In the genomic region with DNA sequence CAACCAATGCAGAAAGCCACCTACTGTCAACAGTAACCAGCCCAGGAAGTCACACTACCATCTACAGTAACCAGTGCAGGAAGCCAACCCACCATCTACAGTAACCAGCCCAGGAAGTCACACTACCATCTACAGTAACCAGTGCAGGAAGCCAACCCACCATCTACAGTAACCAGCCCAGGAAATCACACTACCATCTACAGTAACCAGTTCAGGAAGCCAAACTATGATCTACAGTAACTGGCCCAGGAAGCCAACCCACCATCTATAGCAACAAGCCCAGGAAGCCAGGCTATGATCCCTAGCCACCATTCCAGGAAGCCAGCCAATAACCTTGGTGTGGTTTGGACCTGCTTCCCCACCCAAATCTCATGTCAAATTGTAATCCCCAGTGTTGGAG, we compare ENCODE assay signal across 6 cellular contexts.
DNase-seq lines count a peak whose midpoint lies in the region; ATAC-seq, FAIRE-seq and TF ChIP-seq lines count a peak whose summit lies in the region.
"Not testable (repeated sequence)": the region's sequence is repeated elsewhere in the genome, so short reads cannot be mapped to it uniquely, and the experiment has no call there.

No MANE protein-coding gene starts in this region.

- not testable (repeated sequence) for TF ChIP-seq EP300 in K562 (IDR thresholded peaks at IDR 0.05; ENCODE audit: low read length); esophagus muscularis mucosa (IDR thresholded peaks at IDR 0.05)

- H3K4me3 Mint-ChIP-seq in osteocyte (ENCODE audit: unreplicated experiment); type B pancreatic cell: not testable (repeated sequence)

- not testable (repeated sequence) for H3K27me3 ChIP-seq in K562 (ENCODE audit: control insufficient read depth in 2 of 2, insufficient read depth in 2 of 2, low read length in 2 of 2); bronchial epithelial cell (ENCODE audit: control insufficient read depth, insufficient read depth, low read length); esophagus muscularis mucosa

- not testable (repeated sequence) for H2AFZ ChIP-seq in K562 (ENCODE audit: low read depth, low read length)

- not testable (repeated sequence) for H3K4me1 ChIP-seq in K562 (replicated peaks in 1 of 2; ENCODE audit: control insufficient read depth in 2 of 2, insufficient read depth in 2 of 2, low read length in 2 of 2)
- H3K4me1 ChIP-seq in esophagus muscularis mucosa, result peaks cover 20 to 34% (median 26%) of the 10 kb centered on the region in 4 donors

- not testable (repeated sequence) for H3K36me3 Mint-ChIP-seq in osteocyte (ENCODE audit: unreplicated experiment); type B pancreatic cell

- not testable (repeated sequence) for ATAC-seq in K562

- not testable (repeated sequence) for H3K79me2 ChIP-seq in K562 (ENCODE audit: control insufficient read depth, insufficient read depth, low read length)

- CTCF ChIA-PET in K562 (lab: Yijun Ruan, JAX; ENCODE audit: low intra/inter-chr PET ratio), result not testable (repeated sequence)

- H3K4me3 ChIP-seq in K562; bronchial epithelial cell (ENCODE audit: low read depth, low read length); esophagus muscularis mucosa: not testable (repeated sequence)

- not testable (repeated sequence) for H3K36me3 ChIP-seq in K562 (ENCODE audit: control insufficient read depth, insufficient read depth, low read length); bronchial epithelial cell (ENCODE audit: control insufficient read depth, insufficient read depth, low read length); esophagus muscularis mucosa

- not testable (repeated sequence) for H3K4me2 ChIP-seq in K562 (ENCODE audit: insufficient read depth, low read length)

- not testable (repeated sequence) for H3K27ac Mint-ChIP-seq in osteocyte (ENCODE audit: unreplicated experiment); type B pancreatic cell

- not testable (repeated sequence) for TF ChIP-seq CTCF in K562 (IDR thresholded peaks at IDR 0.05 in 2 of 3, conservative IDR thresholded peaks at IDR 0.05 in 1 of 3; ENCODE audit: insufficient read depth in 2 of 3, low read depth in 1 of 3, low read length in 3 of 3); bronchial epithelial cell (IDR thresholded peaks at IDR 0.05; ENCODE audit: insufficient read depth, low read length, severe bottlenecking); esophagus muscularis mucosa (IDR thresholded peaks at IDR 0.05); osteocyte (IDR thresholded peaks at IDR 0.05); type B pancreatic cell (conservative IDR thresholded peaks at IDR 0.05)

- POLR2A ChIA-PET in K562 (lab: Yijun Ruan, JAX), result not testable (repeated sequence)

- H4K20me1 ChIP-seq in K562 (replicated peaks; ENCODE audit: control insufficient read depth, insufficient read depth, low read length), result not testable (repeated sequence)

- not testable (repeated sequence) for H3K9ac ChIP-seq in K562 (ENCODE audit: insufficient read depth in 1 of 2, low read depth in 2 of 2, low read length in 2 of 2)

- DNase-seq in HTR-8/SVneo (ENCODE audit: insufficient read length, low spot score); K562 (ENCODE audit: extremely low read depth in 1 of 4, low spot score in 3 of 4); bronchial epithelial cell (ENCODE audit: low read depth): not testable (repeated sequence)
- DNase-seq in esophagus muscularis mucosa (ENCODE audit: extremely low spot score) (peak; percentile 45), osteocyte (ENCODE audit: extremely low spot score, unreplicated experiment) (peak; percentile 53), type B pancreatic cell (ENCODE audit: extremely low spot score, unreplicated experiment) (peak; percentile 18)

- in situ Hi-C loops in K562 (cut with MboI), result not testable (repeated sequence)

- not testable (repeated sequence) for H3K27ac ChIP-seq in K562 (ENCODE audit: extremely low read depth, low read depth, low read length); esophagus muscularis mucosa (replicated peaks in 1 of 4)

- not testable (repeated sequence) for H3K9me3 Mint-ChIP-seq in osteocyte (ENCODE audit: unreplicated experiment)
- peaks cover 15% of the 10 kb centered on the region for H3K9me3 Mint-ChIP-seq in type B pancreatic cell

- BruUV-seq in K562 (replicated peaks; lab: Mats Ljungman, UMichigan), result not testable (repeated sequence)

- intact Hi-C loops in K562 (cut with micrococcal nuclease); esophagus muscularis mucosa (cut with DNase I): not testable (repeated sequence)

- H3K9me3 ChIP-seq in K562 (replicated peaks; ENCODE audit: control insufficient read depth, insufficient read depth, low read depth, low read length); esophagus muscularis mucosa: not testable (repeated sequence)

- not testable (repeated sequence) for TF ChIP-seq RAD21 in K562 (CRISPR knock-in tag; conservative IDR thresholded peaks at IDR 0.05 in 1 of 2, IDR thresholded peaks at IDR 0.05 in 1 of 2)

- H3K27me3 Mint-ChIP-seq in osteocyte (ENCODE audit: unreplicated experiment); type B pancreatic cell: not testable (repeated sequence)

- FAIRE-seq in HTR-8/SVneo (lab: Jason Lieb, UNC) (peak; percentile 55), bronchial epithelial cell (lab: Jason Lieb, UNC) (peak; percentile 95)
- FAIRE-seq in K562 (lab: Jason Lieb, UNC), result not testable (repeated sequence)

- H3K4me1 Mint-ChIP-seq in osteocyte (ENCODE audit: unreplicated experiment) (peaks cover 21% of the 10 kb centered on the region), type B pancreatic cell (ENCODE audit: unreplicated experiment) (peaks cover 19% of the 10 kb centered on the region)

- TF ChIP-seq POLR2A in K562 (conservative IDR thresholded peaks at IDR 0.05); esophagus muscularis mucosa (IDR thresholded peaks at IDR 0.05; ENCODE audit: low read depth): not testable (repeated sequence)

- H3K9me1 ChIP-seq in K562 (ENCODE audit: control insufficient read depth, insufficient read depth, low read length), result not testable (repeated sequence)

TF ChIP-seq in K562, 482 proteins besides CTCF, POLR2A, EP300 and RAD21:
- peak; percentile 45 for TF ChIP-seq GABPA (tag; conservative IDR thresholded peaks at IDR 0.05; ENCODE audit: low read depth)
- TF ChIP-seq, protein P1, sequence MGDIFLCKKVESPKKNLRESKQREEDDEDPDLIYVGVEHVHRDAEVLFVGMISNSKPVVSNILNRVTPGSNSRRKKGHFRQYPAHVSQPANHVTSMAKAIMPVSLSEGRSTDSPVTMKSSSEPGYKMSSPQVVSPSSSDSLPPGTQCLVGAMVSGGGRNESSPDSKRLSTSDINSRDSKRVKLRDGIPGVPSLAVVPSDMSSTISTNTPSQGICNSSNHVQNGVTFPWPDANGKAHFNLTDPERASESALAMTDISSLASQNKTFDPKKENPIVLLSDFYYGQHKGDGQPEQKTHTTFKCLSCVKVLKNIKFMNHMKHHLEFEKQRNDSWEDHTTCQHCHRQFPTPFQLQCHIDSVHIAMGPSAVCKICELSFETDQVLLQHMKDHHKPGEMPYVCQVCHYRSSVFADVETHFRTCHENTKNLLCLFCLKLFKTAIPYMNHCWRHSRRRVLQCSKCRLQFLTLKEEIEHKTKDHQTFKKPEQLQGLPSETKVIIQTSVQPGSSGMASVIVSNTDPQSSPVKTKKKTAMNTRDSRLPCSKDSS (IDR thresholded peaks at IDR 0.05; ENCODE audit: low read depth, partially characterized antibody), result peak; percentile 61
